27 cellular contexts compared by ENCODE assay signal in the genomic region with DNA sequence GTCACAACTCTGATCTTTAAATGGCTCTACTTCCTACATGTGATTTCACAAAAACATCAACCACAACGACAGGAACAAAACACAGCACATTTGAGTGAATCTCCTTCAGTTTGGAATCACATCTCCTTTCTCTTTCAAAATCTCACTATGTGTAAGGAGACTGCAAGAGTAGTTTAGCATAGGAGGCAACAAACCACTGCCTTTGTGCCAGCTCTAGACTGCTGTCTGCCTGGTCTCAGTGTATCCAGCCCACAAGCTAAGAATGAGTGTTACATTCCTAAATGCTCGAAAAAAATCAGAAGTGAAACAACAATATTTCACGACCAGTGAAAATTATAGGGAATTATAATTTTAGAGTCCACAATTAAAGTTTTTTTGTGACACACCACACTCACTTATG.
"Had no signal": no experiment of that assay in that cellular context is flagged by ENCODE, and none has a peak within 500 bp of the region (broad histone marks: within the 10 kb centered on the region; RNA-seq: fewer than 3 reads in every experiment).

No MANE protein-coding gene starts in this region.

- FAIRE-seq: endothelial cell of umbilical vein, keratinocyte, pancreas, urothelium cell line had no signal

- H3K4me1 ChIP-seq: gastroesophageal sphincter, pancreas, prostate gland had no signal

- ATAC-seq: activated CD4-positive, CD25-positive, alpha-beta regulatory T cell treated with anti-CD3 and anti-CD28 coated beads, Interleukin-2, amount 50 U/mL, for 24 hours; activated T-cell treated with anti-CD3 and anti-CD28 coated beads, Interleukin-2, amount 50 U/mL, for 4 hours; activated T-helper 17 cell treated with anti-CD3 and anti-CD28 coated beads, Interleukin-2, amount 50 U/mL, for 72 hours; gastroesophageal sphincter; left cardiac atrium; left ventricle myocardium superior; pancreas; right cardiac atrium had no signal

- DNase-seq: activated CD4-positive, alpha-beta memory T cell treated with anti-CD3 and anti-CD28 coated beads for 36 hours; activated CD4-positive, alpha-beta T cell treated with anti-CD3 and anti-CD28 coated beads for 48 hours; activated CD8-positive, alpha-beta memory T cell treated with anti-CD3 and anti-CD28 coated beads, Interleukin-2, amount 50 U/mL, for 4 hours; activated gamma-delta T cell treated with Interleukin-2 at 50 U/mL for 16 hours; activated naive CD4-positive, alpha-beta T cell treated with anti-CD3 and anti-CD28 coated beads, Interleukin-2, amount 50 U/mL, for 16 hours; activated T-cell treated with anti-CD3 and anti-CD28 coated beads, Interleukin-2, amount 50 U/mL, for 4 hours; amygdala; central memory CD4-positive, alpha-beta T cell; left cardiac atrium; left ventricle myocardium superior; nucleus accumbens; pancreas; right cardiac atrium; stimulated activated CD4-positive, alpha-beta T cell treated with anti-CD3 and anti-CD28 coated beads, Interleukin-15, amount 100 ng/mL, for 24 hours; stimulated activated CD4-positive, alpha-beta T cell treated with anti-CD3 and anti-CD28 coated beads, Interleukin-2, amount 100 ng/mL, for 24 hours; stimulated activated naive CD4-positive, alpha-beta T cell; T-helper 9 cell; trophoblast cell; WERI-Rb-1 had no signal

- H3K4me2 ChIP-seq: hepatocyte had no signal

- H3K4me3 ChIP-seq: gastroesophageal sphincter, hepatocyte, pancreas, prostate gland had no signal

- H3K27ac ChIP-seq: gastroesophageal sphincter, hepatocyte, pancreas, prostate gland, WERI-Rb-1 had no signal

- H2AFZ ChIP-seq: hepatocyte had no signal

- H3K79me2 ChIP-seq: hepatocyte had no signal

- H3K27me3 ChIP-seq: gastroesophageal sphincter, hepatocyte, pancreas had no signal

- H3K36me3 ChIP-seq: gastroesophageal sphincter, pancreas, prostate gland, WERI-Rb-1 had no signal

- H3K9me3 ChIP-seq: gastroesophageal sphincter, pancreas, prostate gland had no signal
